40 cellular contexts compared by ENCODE assay signal in genomic region chr1:92105546-92106081, GRCh38. TPM values are rescaled to one million over a fixed set of nuclear protein-coding genes. Genes with fewer than 3 reads are reported as not detected.
"Had no signal": no experiment of that assay in that cellular context is flagged by ENCODE, and none has a peak within 500 bp of the region (broad histone marks: within the 10 kb centered on the region; RNA-seq: fewer than 3 reads in every experiment).

No MANE protein-coding gene starts in this region.

- H3K9me3 ChIP-seq: body of pancreas, breast epithelium had no signal

- FAIRE-seq: astrocyte, colon had no signal

- H3K27ac ChIP-seq: body of pancreas, brain microvascular endothelial cell, breast epithelium, WERI-Rb-1 had no signal

- ATAC-seq: activated CD4-positive, alpha-beta T cell treated with anti-CD3 and anti-CD28 coated beads for 36 hours; activated CD4-positive, CD25-positive, alpha-beta regulatory T cell treated with anti-CD3 and anti-CD28 coated beads, Interleukin-2, amount 50 U/mL, for 24 hours; activated CD8-positive, alpha-beta memory T cell treated with anti-CD3 and anti-CD28 coated beads, Interleukin-2, amount 10 ng/mL, durations not matched to agents 7 days and 5 days; activated CD8-positive, alpha-beta T cell treated with anti-CD3 and anti-CD28 coated beads, Interleukin-2, amount 10 ng/mL, durations not matched to agents 7 days and 5 days; activated naive CD8-positive, alpha-beta T cell treated with anti-CD3 and anti-CD28 coated beads, Interleukin-2, amount 50 U/mL, for 24 hours; body of pancreas; WTC11 had no signal

- H3K27me3 Mint-ChIP-seq: activated CD4-positive, alpha-beta memory T cell treated with anti-CD3 and anti-CD28 coated beads, Interleukin-2, amount 10 ng/mL, durations not matched to agents 7 days and 5 days; activated CD4-positive, alpha-beta T cell treated with anti-CD3 and anti-CD28 coated beads for 36 hours; activated CD4-positive, alpha-beta T cell treated with anti-CD3 and anti-CD28 coated beads, Interleukin-2, amount 10 ng/mL, durations not matched to agents 7 days and 5 days; activated CD8-positive, alpha-beta memory T cell treated with anti-CD3 and anti-CD28 coated beads, Interleukin-2, amount 10 ng/mL, durations not matched to agents 7 days and 5 days; activated naive CD4-positive, alpha-beta T cell treated with anti-CD3 and anti-CD28 coated beads, Interleukin-2, amount 10 ng/mL, durations not matched to agents 7 days and 5 days; activated naive CD4-positive, alpha-beta T cell treated with anti-CD3 and anti-CD28 coated beads, Interleukin-2, amount 50 U/mL, for 24 hours; activated naive CD8-positive, alpha-beta T cell; activated naive CD8-positive, alpha-beta T cell treated with anti-CD3 and anti-CD28 coated beads, Interleukin-2, amount 50 U/mL, for 24 hours; activated T-cell treated with anti-CD3 and anti-CD28 coated beads, Interleukin-2, amount 50 U/mL, for 24 hours had no signal

- DNase-seq: activated CD4-positive, alpha-beta memory T cell treated with anti-CD3 and anti-CD28 coated beads, Interleukin-2, amount 10 ng/mL, durations not matched to agents 7 days and 5 days; activated CD4-positive, alpha-beta T cell treated with anti-CD3 and anti-CD28 coated beads for 1 hour; activated CD4-positive, alpha-beta T cell treated with anti-CD3 and anti-CD28 coated beads for 36 hours; activated CD4-positive, alpha-beta T cell treated with anti-CD3 and anti-CD28 coated beads for 48 hours; activated CD4-positive, alpha-beta T cell treated with anti-CD3 and anti-CD28 coated beads, Interleukin-2, amount 10 ng/mL, durations not matched to agents 7 days and 5 days; activated CD4-positive, alpha-beta T cell treated with anti-CD3 and anti-CD28 coated beads, Interleukin-2, amount 50 U/mL, for 48 hours; activated CD4-positive, CD25-positive, alpha-beta regulatory T cell; activated CD8-positive, alpha-beta memory T cell treated with anti-CD3 and anti-CD28 coated beads for 24 hours; activated CD8-positive, alpha-beta memory T cell treated with anti-CD3 and anti-CD28 coated beads, Interleukin-2, amount 10 ng/mL, durations not matched to agents 7 days and 5 days; activated CD8-positive, alpha-beta memory T cell treated with anti-CD3 and anti-CD28 coated beads, Interleukin-2, amount 50 U/mL, for 48 hours; activated CD8-positive, alpha-beta T cell treated with anti-CD3 and anti-CD28 coated beads, Interleukin-2, amount 10 ng/mL, durations not matched to agents 7 days and 5 days; activated effector memory CD4-positive, alpha-beta T cell treated with Interleukin-2 at 50 U/mL for 16 hours; activated gamma-delta T cell; activated naive CD4-positive, alpha-beta T cell treated with anti-CD3 and anti-CD28 coated beads, Interleukin-2, amount 10 ng/mL, durations not matched to agents 7 days and 5 days; activated naive CD4-positive, alpha-beta T cell treated with Interleukin-2 at 50 U/mL for 16 hours; activated naive CD8-positive, alpha-beta T cell treated with anti-CD3 and anti-CD28 coated beads, Interleukin-2, amount 10 ng/mL, durations not matched to agents 7 days and 5 days; activated naive CD8-positive, alpha-beta T cell treated with anti-CD3 and anti-CD28 coated beads, Interleukin-2, amount 50 U/mL, for 24 hours; activated T-cell treated with anti-CD3 and anti-CD28 coated beads, Interleukin-2, amount 50 U/mL, for 24 hours; activated T-cell treated with anti-CD3 and anti-CD28 coated beads, Interleukin-2, amount 50 U/mL, for 48 hours; amygdala; anterior cingulate cortex; body of pancreas; brain microvascular endothelial cell; central memory CD4-positive, alpha-beta T cell; T-helper 2 cell; T-helper 9 cell; WERI-Rb-1 had no signal

- H3K36me3 ChIP-seq: brain microvascular endothelial cell, breast epithelium, WERI-Rb-1 had no signal

- H3K4me1 ChIP-seq: body of pancreas, breast epithelium had no signal

- H3K9me3 Mint-ChIP-seq: activated CD4-positive, alpha-beta memory T cell treated with anti-CD3 and anti-CD28 coated beads, Interleukin-2, amount 10 ng/mL, durations not matched to agents 7 days and 5 days; activated CD4-positive, alpha-beta T cell treated with anti-CD3 and anti-CD28 coated beads, Interleukin-2, amount 10 ng/mL, durations not matched to agents 7 days and 5 days; activated naive CD4-positive, alpha-beta T cell treated with anti-CD3 and anti-CD28 coated beads, Interleukin-2, amount 10 ng/mL, durations not matched to agents 7 days and 5 days; activated naive CD4-positive, alpha-beta T cell treated with anti-CD3 and anti-CD28 coated beads, Interleukin-2, amount 50 U/mL, for 24 hours; activated naive CD8-positive, alpha-beta T cell treated with anti-CD3 and anti-CD28 coated beads, Interleukin-2, amount 10 ng/mL, durations not matched to agents 7 days and 5 days; activated naive CD8-positive, alpha-beta T cell treated with anti-CD3 and anti-CD28 coated beads, Interleukin-2, amount 50 U/mL, for 24 hours; activated T-cell treated with anti-CD3 and anti-CD28 coated beads, Interleukin-2, amount 50 U/mL, for 24 hours; activated T-helper 2 cell treated with anti-CD3 and anti-CD28 coated beads, Interferon-gamma antibody, Interleukin-2, Interleukin-4, amounts not matched to agents 10 μg/mL and 5 μg/mL and 100 μg/mL, durations not matched to agents 14 hours and 24 hours and 36 hours; T-helper 1 cell treated with Interleukin-12 subunit alpha and Interleukin-12 subunit beta and Interleukin-4 antibody, amounts not matched to agents 30 μg/mL and 1 μg/mL, for 36 hours; T-helper 2 cell treated with Interferon-gamma antibody and Interleukin-4, amounts not matched to agents 5 μg/mL and 100 μg/mL, for 36 hours; WTC11 had no signal

- H3K4me3 ChIP-seq: body of pancreas, breast epithelium had no signal

- H3K27me3 ChIP-seq: body of pancreas, brain microvascular endothelial cell, breast epithelium had no signal

- H3K36me3 Mint-ChIP-seq: activated naive CD4-positive, alpha-beta T cell treated with anti-CD3 and anti-CD28 coated beads, Interleukin-2, amount 10 ng/mL, durations not matched to agents 7 days and 5 days had no signal

- H3K4me3 Mint-ChIP-seq: activated CD4-positive, alpha-beta memory T cell treated with anti-CD3 and anti-CD28 coated beads, Interleukin-2, amount 10 ng/mL, durations not matched to agents 7 days and 5 days; activated CD4-positive, alpha-beta T cell treated with anti-CD3 and anti-CD28 coated beads for 36 hours; activated CD4-positive, alpha-beta T cell treated with anti-CD3 and anti-CD28 coated beads, Interleukin-2, amount 10 ng/mL, durations not matched to agents 7 days and 5 days; activated CD8-positive, alpha-beta memory T cell treated with anti-CD3 and anti-CD28 coated beads, Interleukin-2, amount 10 ng/mL, durations not matched to agents 7 days and 5 days; activated CD8-positive, alpha-beta T cell treated with anti-CD3 and anti-CD28 coated beads, Interleukin-2, amount 10 ng/mL, durations not matched to agents 7 days and 5 days; activated naive CD4-positive, alpha-beta T cell treated with anti-CD3 and anti-CD28 coated beads, Interleukin-2, amount 10 ng/mL, durations not matched to agents 7 days and 5 days; activated naive CD4-positive, alpha-beta T cell treated with anti-CD3 and anti-CD28 coated beads, Interleukin-2, amount 50 U/mL, for 24 hours; activated naive CD8-positive, alpha-beta T cell; activated naive CD8-positive, alpha-beta T cell treated with anti-CD3 and anti-CD28 coated beads, Interleukin-2, amount 10 ng/mL, durations not matched to agents 7 days and 5 days; activated naive CD8-positive, alpha-beta T cell treated with anti-CD3 and anti-CD28 coated beads, Interleukin-2, amount 50 U/mL, for 24 hours; activated T-cell treated with anti-CD3 and anti-CD28 coated beads, Interleukin-2, amount 50 U/mL, for 24 hours; T-helper 1 cell treated with Interleukin-12 subunit alpha and Interleukin-12 subunit beta and Interleukin-4 antibody, amounts not matched to agents 30 μg/mL and 1 μg/mL, for 36 hours; T-helper 2 cell treated with Interferon-gamma antibody and Interleukin-4, amounts not matched to agents 5 μg/mL and 100 μg/mL, for 36 hours; WTC11 had no signal

- H3K4me1 Mint-ChIP-seq: activated CD4-positive, alpha-beta memory T cell treated with anti-CD3 and anti-CD28 coated beads, Interleukin-2, amount 10 ng/mL, durations not matched to agents 7 days and 5 days; activated CD4-positive, alpha-beta T cell treated with anti-CD3 and anti-CD28 coated beads for 36 hours; activated CD4-positive, alpha-beta T cell treated with anti-CD3 and anti-CD28 coated beads, Interleukin-2, amount 10 ng/mL, durations not matched to agents 7 days and 5 days; activated CD8-positive, alpha-beta memory T cell treated with anti-CD3 and anti-CD28 coated beads, Interleukin-2, amount 10 ng/mL, durations not matched to agents 7 days and 5 days; activated naive CD4-positive, alpha-beta T cell treated with anti-CD3 and anti-CD28 coated beads, Interleukin-2, amount 10 ng/mL, durations not matched to agents 7 days and 5 days; activated naive CD4-positive, alpha-beta T cell treated with anti-CD3 and anti-CD28 coated beads, Interleukin-2, amount 50 U/mL, for 24 hours; activated naive CD8-positive, alpha-beta T cell treated with anti-CD3 and anti-CD28 coated beads, Interleukin-2, amount 10 ng/mL, durations not matched to agents 7 days and 5 days; activated naive CD8-positive, alpha-beta T cell treated with anti-CD3 and anti-CD28 coated beads, Interleukin-2, amount 50 U/mL, for 24 hours; WTC11 had no signal

- H3K27ac Mint-ChIP-seq: activated CD4-positive, alpha-beta memory T cell treated with anti-CD3 and anti-CD28 coated beads, Interleukin-2, amount 10 ng/mL, durations not matched to agents 7 days and 5 days; activated CD4-positive, alpha-beta T cell treated with anti-CD3 and anti-CD28 coated beads for 36 hours; activated CD4-positive, alpha-beta T cell treated with anti-CD3 and anti-CD28 coated beads, Interleukin-2, amount 10 ng/mL, durations not matched to agents 7 days and 5 days; activated CD8-positive, alpha-beta memory T cell treated with anti-CD3 and anti-CD28 coated beads, Interleukin-2, amount 10 ng/mL, durations not matched to agents 7 days and 5 days; activated CD8-positive, alpha-beta T cell treated with anti-CD3 and anti-CD28 coated beads, Interleukin-2, amount 10 ng/mL, durations not matched to agents 7 days and 5 days; activated naive CD4-positive, alpha-beta T cell treated with anti-CD3 and anti-CD28 coated beads, Interleukin-2, amount 10 ng/mL, durations not matched to agents 7 days and 5 days; activated naive CD4-positive, alpha-beta T cell treated with anti-CD3 and anti-CD28 coated beads, Interleukin-2, amount 50 U/mL, for 24 hours; activated naive CD8-positive, alpha-beta T cell; activated naive CD8-positive, alpha-beta T cell treated with anti-CD3 and anti-CD28 coated beads, Interleukin-2, amount 10 ng/mL, durations not matched to agents 7 days and 5 days; activated naive CD8-positive, alpha-beta T cell treated with anti-CD3 and anti-CD28 coated beads, Interleukin-2, amount 50 U/mL, for 24 hours; activated T-cell treated with anti-CD3 and anti-CD28 coated beads, Interleukin-2, amount 50 U/mL, for 24 hours; activated T-helper 2 cell treated with anti-CD3 and anti-CD28 coated beads, Interferon-gamma antibody, Interleukin-2, Interleukin-4, amounts not matched to agents 10 μg/mL and 5 μg/mL and 100 μg/mL, durations not matched to agents 14 hours and 24 hours and 36 hours; T-helper 1 cell treated with Interleukin-12 subunit alpha and Interleukin-12 subunit beta and Interleukin-4 antibody, amounts not matched to agents 30 μg/mL and 1 μg/mL, for 36 hours; T-helper 2 cell treated with Interferon-gamma antibody and Interleukin-4, amounts not matched to agents 5 μg/mL and 100 μg/mL, for 36 hours; WTC11 had no signal

RNA-seq across cellular contexts. Expression of gene SETSIP, which starts 30.4 kb away (rescaled TPM):
- total RNA-seq: activated CD4-positive, alpha-beta memory T cell treated with anti-CD3 and anti-CD28 coated beads, Interleukin-2, amount 10 ng/mL, durations not matched to agents 7 days and 5 days; activated CD4-positive, alpha-beta T cell treated with anti-CD3 and anti-CD28 coated beads for 36 hours; activated CD4-positive, alpha-beta T cell treated with anti-CD3 and anti-CD28 coated beads, Interleukin-2, amount 10 ng/mL, durations not matched to agents 7 days and 5 days; activated CD8-positive, alpha-beta memory T cell treated with anti-CD3 and anti-CD28 coated beads, Interleukin-2, amount 10 ng/mL, durations not matched to agents 7 days and 5 days; activated T-helper 2 cell treated with anti-CD3 and anti-CD28 coated beads, Interferon-gamma antibody, Interleukin-2, Interleukin-4, amounts not matched to agents 10 μg/mL and 5 μg/mL and 100 μg/mL, durations not matched to agents 14 hours and 24 hours and 36 hours; astrocyte; body of pancreas; breast epithelium; cardiac septum; cerebellum; WTC11 had no signal
- polyA plus RNA-seq: adipose tissue had no signal
